Comparison of ENCODE assay signal across 8 cellular contexts in genomic region chr16:67872631-67873434, GRCh38. TPM values are rescaled to one million over a fixed set of nuclear protein-coding genes. Genes with fewer than 3 reads are reported as not detected.
DNase-seq lines count a peak whose midpoint lies in the region; ATAC-seq, FAIRE-seq and TF ChIP-seq lines count a peak whose summit lies in the region.

TSS of gene EDC4 (plus strand) at chr16:67873052. CDS start at chr16:67873262, 210 bp downstream.

- H3K27ac ChIP-seq in A673 (ENCODE audit: low read depth, low read length, poor library complexity, severe bottlenecking) (peak within 1 kb of the TSS; percentile 81), ectodermal cell (ENCODE audit: insufficient read depth, low read depth, low read length, poor library complexity, severe bottlenecking) (peak within 1 kb of the TSS; percentile 17), lower lobe of right lung (peak within 1 kb of the TSS; percentile 90)

- BruUV-seq in A673 (replicated peaks; lab: Mats Ljungman, UMichigan) = no TSS peak

- 5% methylated on average over 72 of the region's 72 CpGs for WGBS in ectodermal cell, 2 experiments

- POLR2A ChIA-PET in A673 (lab: Charles Lee; ENCODE audit: low non-redundant PET) = no interaction called here

- H3K9me3 ChIP-seq in A673 (ENCODE audit: low read depth, low read length, poor library complexity, severe bottlenecking) (no peaks in the 10 kb centered on the region), ectodermal cell (ENCODE audit: control insufficient read depth, low read length) (no peaks in the 10 kb centered on the region), lower lobe of right lung (no peaks in the 10 kb centered on the region)

- H3K36me3 ChIP-seq in A673 (ENCODE audit: insufficient read depth, low read length, poor library complexity, severe bottlenecking) (peaks cover 35% of the 10 kb centered on the region), ectodermal cell (ENCODE audit: control insufficient read depth, insufficient read depth, low read length) (peaks cover 15% of the 10 kb centered on the region), lower lobe of right lung (peaks cover 63% of the 10 kb centered on the region)

- H3K4me3 ChIP-seq in A673 (ENCODE audit: low read depth, low read length, poor library complexity, severe bottlenecking) (peak within 1 kb of the TSS; percentile 83), ectodermal cell (ENCODE audit: insufficient read depth, low read depth, low read length) (peak within 1 kb of the TSS; percentile 85), lower lobe of right lung (peak within 1 kb of the TSS; percentile 99)

- no peak for TF ChIP-seq CTCF in A673 (conservative IDR thresholded peaks at IDR 0.05; ENCODE audit: low read depth, low read length)
- TF ChIP-seq CTCF in lower lobe of right lung (IDR thresholded peaks at IDR 0.05) = no peak

- DNase-seq in A673 (ENCODE audit: low spot score) (peak; percentile 88), GM18507 (ENCODE audit: extremely low spot score, insufficient read length, low read depth) (peak; percentile 94), NCI-H82 (lab: John Stamatoyannopoulos, UW) (peak; percentile 81), lower lobe of right lung (peak; percentile 91)
- DNase-seq in activated CD8-positive, alpha-beta memory T cell treated with anti-CD3 and anti-CD28 coated beads for 1 hour (ENCODE audit: extremely low read depth in 1 of 2, low read depth in 1 of 2) = peak; percentile 51 to 82
- DNase-seq in stimulated activated CD4-positive, alpha-beta T cell treated with anti-CD3 and anti-CD28 coated beads, TNF-alpha, amount 100 ng/mL, for 1 hour (ENCODE audit: low read depth in 3 of 3, low spot score in 1 of 3) = peak; percentile 69 to 88 (median 78)

- FAIRE-seq in GM18507 (lab: Jason Lieb, UNC) = peak; percentile 84

- CTCF ChIA-PET in A673 (lab: Charles Lee) = interaction anchor here (0.5 to 2.1 kb wide), 2 partner anchors 11 to 1111 kb away, joined by 3 to 7 read pairs; partner anchors contain the start of gene NRN1L

- H3K4me1 ChIP-seq in A673 (ENCODE audit: insufficient read depth, low read length, poor library complexity, severe bottlenecking) (peaks cover 13% of the 10 kb centered on the region), ectodermal cell (ENCODE audit: control insufficient read depth, insufficient read depth, low read length) (peaks cover 4% of the 10 kb centered on the region), lower lobe of right lung (peaks cover 30% of the 10 kb centered on the region)

- H3K27me3 ChIP-seq in A673 (replicated peaks; ENCODE audit: insufficient read depth, low read depth, low read length, poor library complexity) (no peaks in the 10 kb centered on the region), ectodermal cell (ENCODE audit: control insufficient read depth, insufficient read depth, low read length, poor library complexity, severe bottlenecking) (no peaks in the 10 kb centered on the region), lower lobe of right lung (ENCODE audit: low read depth) (no peaks in the 10 kb centered on the region)

- intact Hi-C loops in A673 (cut with micrococcal nuclease; ENCODE audit: unreplicated experiment) = no loop called here
- intact Hi-C loops in lower lobe of right lung (cut with DNase I) = no loop called here

- peak; percentile 63 for ATAC-seq in HG03045 (IDR thresholded peaks at IDR 0.05; ENCODE audit: unreplicated experiment)
- peak; percentile 94 to 95 for ATAC-seq in lower lobe of right lung

RNA-seq across cellular contexts. Expression of gene EDC4, which starts in this region (rescaled TPM):
- total RNA-seq in A673 (2021) (99.6 and 99.9 TPM in 2 replicates), lower lobe of right lung (51.2 TPM)
- 78.2 TPM for polyA plus RNA-seq in ectodermal cell (2013, experiment 1 of 4)
- 84.9 TPM for polyA plus RNA-seq in ectodermal cell (2013, experiment 2 of 4)
- polyA plus RNA-seq in ectodermal cell (2013, experiment 3 of 4) = 73.2 TPM
- polyA plus RNA-seq in ectodermal cell (2013, experiment 4 of 4) = 75.9 TPM

Comparison
In these comparisons a context has a peak if more than half of its experiments do, and no peak if none do; other contexts are left out.
1. Peak in every context shown above with its lines: DNase-seq, ATAC-seq, H3K4me3 ChIP-seq and H3K27ac ChIP-seq.
2. H3K27ac ChIP-seq: peak in every context shown above with its lines; median percentile 90 in lower lobe of right lung; 81 in A673; 17 in ectodermal cell.